18 cellular contexts compared by ENCODE assay signal in genomic region chr2:28404086-28404485, GRCh38. TPM values are rescaled to one million over a fixed set of nuclear protein-coding genes. Genes with fewer than 3 reads are reported as not detected.
DNase-seq lines count a peak whose midpoint lies in the region; FAIRE-seq and TF ChIP-seq lines count a peak whose summit lies in the region.
"Had no signal": no experiment of that assay in that cellular context is flagged by ENCODE, and none has a peak within 500 bp of the region (broad histone marks: within the 10 kb centered on the region; RNA-seq: fewer than 3 reads in every experiment).

No MANE protein-coding gene starts in this region.

- H3K27me3 ChIP-seq in CD4-positive, alpha-beta memory T cell (ENCODE audit: insufficient read depth, low read length), result no peaks in the 10 kb centered on the region
- H3K27me3 ChIP-seq in astrocyte (ENCODE audit: insufficient read depth, low read length) (no peaks in the 10 kb centered on the region), neutrophil (no peaks in the 10 kb centered on the region)
- H3K27me3 ChIP-seq: thyroid gland had no signal

- H3K9ac ChIP-seq in astrocyte (ENCODE audit: low read length), result no peak overlapping the region

- peak overlapping the region; percentile 28 for H3K27ac Mint-ChIP-seq in T-helper 2 cell treated with Interferon-gamma antibody and Interleukin-4, amounts not matched to agents 5 μg/mL and 100 μg/mL, for 36 hours
- H3K27ac Mint-ChIP-seq in CD4-positive, alpha-beta memory T cell, result peak overlapping the region in 5 of 7 donors; percentile 4 to 85 (median 57)
- peak overlapping the region; percentile 50 for H3K27ac Mint-ChIP-seq in astrocyte (ENCODE audit: unreplicated experiment)
- H3K27ac Mint-ChIP-seq: GM23338, nephron had no signal

- CTCF ChIA-PET in CD4-positive, alpha-beta memory T cell (lab: Charles Lee; ENCODE audit: partially characterized antibody), result interaction anchor here (1.9 to 2.3 kb wide), 2 partner anchors 11 to 13 kb away, joined by 6 to 7 read pairs; no protein-coding TSS in a partner anchor

- peaks cover 17% of the 10 kb centered on the region for H3K36me3 ChIP-seq in CD4-positive, alpha-beta memory T cell (ENCODE audit: insufficient read depth, low read length)
- H3K36me3 ChIP-seq in astrocyte (ENCODE audit: insufficient read depth, low read length) (peaks cover 46% of the 10 kb centered on the region), neutrophil (peaks cover 95% of the 10 kb centered on the region)

- peaks cover 95% of the 10 kb centered on the region for H3K79me2 ChIP-seq in astrocyte (ENCODE audit: insufficient read depth, low read length)

- H3K9me3 Mint-ChIP-seq in T-helper 2 cell treated with Interferon-gamma antibody and Interleukin-4, amounts not matched to agents 5 μg/mL and 100 μg/mL, for 36 hours, result no peaks in the 10 kb centered on the region
- H3K9me3 Mint-ChIP-seq in CD4-positive, alpha-beta memory T cell, result peaks cover 0 to 4% (median 0%) of the 10 kb centered on the region in 8 donors
- no peaks in the 10 kb centered on the region for H3K9me3 Mint-ChIP-seq in astrocyte (ENCODE audit: unreplicated experiment)
- H3K9me3 Mint-ChIP-seq: GM23338, nephron had no signal

- no peak for DNase-seq in T-helper 2 cell treated with Interferon-gamma antibody and Interleukin-4, amounts not matched to agents 5 μg/mL and 100 μg/mL, for 36 hours (ENCODE audit: low spot score)
- DNase-seq in T-helper 2 cell (no peak), astrocyte (ENCODE audit: low read depth) (no peak), epidermal melanocyte (ENCODE audit: insufficient read length, low spot score) (no peak), frontal cortex (ENCODE audit: low spot score in 2 of 2) (no peak), NCI-H69 (lab: John Stamatoyannopoulos, UW) (no peak)
- no peak for DNase-seq in CD4-positive, alpha-beta memory T cell
- DNase-seq: activated CD4-positive, CD25-positive, alpha-beta regulatory T cell treated with anti-CD3 and anti-CD28 coated beads, Interleukin-2, amount 50 U/mL, for 72 hours; cortex of kidney; midbrain; MV-4-11; NCI-H526; thyroid gland had no signal

- H3K27ac ChIP-seq in CD4-positive, alpha-beta memory T cell (ENCODE audit: low read depth, low read length), result no peak overlapping the region
- H3K27ac ChIP-seq in astrocyte (ENCODE audit: low read depth, low read length) (no peak overlapping the region), neutrophil (peak overlapping the region; percentile 90)
- H3K27ac ChIP-seq: 22Rv1, thyroid gland had no signal

- H2AFZ ChIP-seq in astrocyte (ENCODE audit: low read depth, low read length), result no peak overlapping the region
- H2AFZ ChIP-seq: GM23338 had no signal

- H3K9me3 ChIP-seq in CD4-positive, alpha-beta memory T cell (ENCODE audit: control insufficient read depth in 1 of 2, low read length in 2 of 2), result no peaks in the 10 kb centered on the region
- H3K9me3 ChIP-seq in astrocyte (ENCODE audit: insufficient read depth, low read depth, low read length) (no peaks in the 10 kb centered on the region), neutrophil (no peaks in the 10 kb centered on the region)
- H3K9me3 ChIP-seq: thyroid gland had no signal

- H3K4me3 Mint-ChIP-seq in T-helper 2 cell treated with Interferon-gamma antibody and Interleukin-4, amounts not matched to agents 5 μg/mL and 100 μg/mL, for 36 hours, result no peak overlapping the region
- H3K4me3 Mint-ChIP-seq in CD4-positive, alpha-beta memory T cell, result peak overlapping the region in 1 of 8 donors; percentile 37
- no peak overlapping the region for H3K4me3 Mint-ChIP-seq in astrocyte (ENCODE audit: unreplicated experiment)
- H3K4me3 Mint-ChIP-seq: GM23338, nephron had no signal

- H3K4me2 ChIP-seq in astrocyte (ENCODE audit: low read length), result no peak overlapping the region
- H3K4me2 ChIP-seq: GM23338 had no signal

- H3K36me3 Mint-ChIP-seq in T-helper 2 cell treated with Interferon-gamma antibody and Interleukin-4, amounts not matched to agents 5 μg/mL and 100 μg/mL, for 36 hours (ENCODE audit: low read depth), result peaks cover 45% of the 10 kb centered on the region
- peaks cover 10 to 55% of the 10 kb centered on the region in 2 donors for H3K36me3 Mint-ChIP-seq in CD4-positive, alpha-beta memory T cell
- H3K36me3 Mint-ChIP-seq in astrocyte (ENCODE audit: low read depth, unreplicated experiment), result peaks cover 45% of the 10 kb centered on the region

- peaks cover 54% of the 10 kb centered on the region for H3K4me1 ChIP-seq in CD4-positive, alpha-beta memory T cell (ENCODE audit: insufficient read depth, low read length)
- H3K4me1 ChIP-seq in astrocyte (ENCODE audit: insufficient read depth, low read length), result peaks cover 67% of the 10 kb centered on the region
- H3K4me1 ChIP-seq in neutrophil (ENCODE audit: control insufficient read depth in 1 of 2, insufficient read depth in 1 of 2, low read depth in 1 of 2, low read length in 1 of 2), result peaks cover 81 to 98% of the 10 kb centered on the region in 2 experiments

- peaks cover 50% of the 10 kb centered on the region for H3K4me1 Mint-ChIP-seq in T-helper 2 cell treated with Interferon-gamma antibody and Interleukin-4, amounts not matched to agents 5 μg/mL and 100 μg/mL, for 36 hours (ENCODE audit: low read depth)
- H3K4me1 Mint-ChIP-seq in CD4-positive, alpha-beta memory T cell, result peaks cover 37 to 88% (median 65%) of the 10 kb centered on the region in 4 donors
- peaks cover 80% of the 10 kb centered on the region for H3K4me1 Mint-ChIP-seq in astrocyte (ENCODE audit: low read depth, unreplicated experiment)
- H3K4me1 Mint-ChIP-seq: GM23338 had no signal

- intact Hi-C loops in CD4-positive, alpha-beta memory T cell (cut with micrococcal nuclease), result no loop called here

- H4K20me1 ChIP-seq in astrocyte (ENCODE audit: insufficient read depth, low read length), result peaks cover 88% of the 10 kb centered on the region

- no peak overlapping the region for H3K4me3 ChIP-seq in CD4-positive, alpha-beta memory T cell (ENCODE audit: low read length in 2 of 2)
- no peak overlapping the region for H3K4me3 ChIP-seq in astrocyte (ENCODE audit: insufficient read depth, low read depth, low read length)
- no peak overlapping the region for H3K4me3 ChIP-seq in neutrophil (ENCODE audit: low read depth in 1 of 2, low read length in 1 of 2)
- H3K4me3 ChIP-seq: GM23338, thyroid gland had no signal

- TF ChIP-seq CTCF in astrocyte (IDR thresholded peaks at IDR 0.05; ENCODE audit: insufficient read depth, low read depth, low read length), result no peak
- no peak for TF ChIP-seq CTCF in neutrophil (IDR thresholded peaks at IDR 0.05)

- no peaks in the 10 kb centered on the region for H3K27me3 Mint-ChIP-seq in T-helper 2 cell treated with Interferon-gamma antibody and Interleukin-4, amounts not matched to agents 5 μg/mL and 100 μg/mL, for 36 hours (ENCODE audit: low read depth)
- no peaks in the 10 kb centered on the region for H3K27me3 Mint-ChIP-seq in CD4-positive, alpha-beta memory T cell
- no peaks in the 10 kb centered on the region for H3K27me3 Mint-ChIP-seq in astrocyte (ENCODE audit: low read depth, unreplicated experiment)

- FAIRE-seq in astrocyte (lab: Jason Lieb, UNC) (no peak), frontal cortex (lab: Jason Lieb, UNC) (no peak)
- FAIRE-seq: endometrium had no signal

- POLR2A ChIA-PET in CD4-positive, alpha-beta memory T cell (lab: Charles Lee; ENCODE audit: partially characterized antibody), result interaction anchor here (1.2 to 10.9 kb wide), 2 partner anchors 12 to 19 kb away, joined by 4 to 115 read pairs; partner anchors contain the start of gene FOSL2

RNA-seq across cellular contexts. Expression of gene FOSL2, which starts 11.4 kb away (rescaled TPM):
- 1 to 10 TPM; 6.6 to 6.7 TPM for total RNA-seq in CD4-positive, alpha-beta memory T cell
- polyA plus RNA-seq in CD4-positive, alpha-beta memory T cell, result 1 to 10 TPM; 4.7 to 5.0 TPM
- 156 and 158 TPM in 2 replicates for total RNA-seq in astrocyte
- 20.0 TPM for total RNA-seq in frontal cortex
